8 cellular contexts compared by ENCODE assay signal in the genomic region with DNA sequence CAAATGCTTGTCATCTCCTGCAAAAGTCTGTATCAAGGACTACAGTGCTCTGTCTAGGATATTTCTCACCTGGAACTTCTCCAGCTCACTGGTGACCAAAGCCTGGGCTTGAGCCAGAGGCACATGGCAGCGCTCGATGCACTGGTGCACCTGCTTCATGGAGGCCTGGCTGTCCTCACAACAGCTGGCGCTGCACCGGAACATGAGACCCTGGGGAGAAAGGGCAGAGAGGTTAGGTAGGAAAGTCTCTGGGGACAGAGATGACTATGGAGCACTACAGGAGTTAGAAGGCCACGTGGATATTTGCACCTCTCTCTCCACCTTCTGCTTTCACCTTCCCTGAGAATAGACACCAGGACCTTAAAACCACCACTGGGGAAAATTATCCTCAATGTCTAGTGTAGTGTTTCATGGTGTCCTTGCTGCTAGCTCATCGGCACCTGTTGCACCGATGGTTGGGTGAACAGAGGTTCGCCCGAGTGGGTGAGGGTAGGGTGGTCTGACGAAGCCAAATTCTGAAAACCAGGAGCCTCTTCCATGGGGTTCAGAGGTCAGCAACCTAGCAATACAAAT. TPM values are rescaled to one million over a fixed set of nuclear protein-coding genes. Genes with fewer than 3 reads are reported as not detected.
DNase-seq lines count a peak whose midpoint lies in the region; ATAC-seq and TF ChIP-seq lines count a peak whose summit lies in the region.

No MANE protein-coding gene starts in this region.

- TSS peak; percentile 11 for BruUV-seq in MCF 10A (replicated peaks; lab: Mats Ljungman, UMichigan)

- H3K4me1 ChIP-seq in BE2C (no peaks in the 10 kb centered on the region), mucosa of stomach (ENCODE audit: control insufficient read depth, insufficient read depth, low read length) (peaks cover 3% of the 10 kb centered on the region)

- H3K27me3 Mint-ChIP-seq in MCF 10A (ENCODE audit: insufficient read depth, unreplicated experiment) = no peaks in the 10 kb centered on the region

- intact Hi-C loops in MCF 10A (cut with micrococcal nuclease) = loop anchor here (5.0 kb wide), 1 partner anchor 646 kb away; no protein-coding TSS in a partner anchor

- H3K9ac ChIP-seq in mucosa of stomach (ENCODE audit: low read length) = peak overlapping the region; percentile 88

- no peak; the same call in 1 of the 2 replicates for TF ChIP-seq CTCF in BE2C (IDR thresholded peaks at IDR 0.05; ENCODE audit: low read depth, low read length)
- TF ChIP-seq CTCF in MCF 10A (IDR thresholded peaks at IDR 0.05; ENCODE audit: unreplicated experiment) = no peak

- H3K9me3 Mint-ChIP-seq in MCF 10A (ENCODE audit: unreplicated experiment) = no peaks in the 10 kb centered on the region

- H3K9me3 ChIP-seq in BE2C = no peaks in the 10 kb centered on the region
- H3K9me3 ChIP-seq in mucosa of stomach (ENCODE audit: control insufficient read depth, low read length) = no peaks in the 10 kb centered on the region

- peaks cover 45% of the 10 kb centered on the region for H3K36me3 Mint-ChIP-seq in MCF 10A (ENCODE audit: insufficient read depth, unreplicated experiment)

- peak overlapping the region; percentile 91 for H3K4me3 Mint-ChIP-seq in MCF 10A (ENCODE audit: unreplicated experiment)

- H3K36me3 ChIP-seq in BE2C (no peaks in the 10 kb centered on the region), mucosa of stomach (ENCODE audit: control insufficient read depth, insufficient read depth, low read length) (no peaks in the 10 kb centered on the region)

- H3K4me1 Mint-ChIP-seq in MCF 10A (ENCODE audit: insufficient read depth, unreplicated experiment) = no peaks in the 10 kb centered on the region

- H3K27me3 ChIP-seq in BE2C (no peaks in the 10 kb centered on the region), mucosa of stomach (ENCODE audit: control insufficient read depth, insufficient read depth, low read length) (no peaks in the 10 kb centered on the region)

- CTCF ChIA-PET in MCF 10A (lab: Yijun Ruan, JAX) = interaction anchor here (0.6 to 7.2 kb wide), 13 partner anchors 7 to 807 kb away, joined by 3 to 170 read pairs (median 3); partner anchors contain the start of gene SNRPG

- H3K4me3 ChIP-seq in BE2C (ENCODE audit: low read depth, low read length) (peak overlapping the region; percentile 70), mucosa of stomach (ENCODE audit: low read length) (peak overlapping the region; percentile 75)

- ATAC-seq in HG03565 (IDR thresholded peaks at IDR 0.05; ENCODE audit: unreplicated experiment) (peak; percentile 20), HG03097 (IDR thresholded peaks at IDR 0.05; ENCODE audit: low FRiP score, unreplicated experiment) (no peak)

- POLR2A ChIA-PET in MCF 10A (lab: Yijun Ruan, JAX) = interaction anchor here (0.6 to 4.1 kb wide), 8 partner anchors 7 to 504 kb away, joined by 3 to 42 read pairs (median 4); partner anchors contain the start of genes SNRPG and TIA1

- H3K27ac Mint-ChIP-seq in MCF 10A (ENCODE audit: low read depth, unreplicated experiment) = peak overlapping the region; percentile 85

- DNase-seq in BE2C (no peak), MCF 10A (ENCODE audit: unreplicated experiment) (no peak), superior temporal gyrus (ENCODE audit: extremely low spot score) (no peak), NCI-H524 (lab: John Stamatoyannopoulos, UW) (no peak)
- DNase-seq in activated CD4-positive, CD25-positive, alpha-beta regulatory T cell (lab: John Stamatoyannopoulos, UW) = no peak

RNA-seq across cellular contexts. Expression of gene FAM136A, which starts 1.0 kb away (rescaled TPM):
- 35.8 TPM for polyA plus RNA-seq in BE2C (2012; ENCODE audit: insufficient read depth, insufficient read length, low read depth)
- 38.8 and 43.8 TPM in 2 replicates for total RNA-seq in MCF 10A (2022)

RNA-seq across cellular contexts. Expression of gene SNRPG, which starts 7.3 kb away (rescaled TPM):
- polyA plus RNA-seq in BE2C (2012; ENCODE audit: insufficient read depth, insufficient read length, low read depth) = 239 TPM
- 266 and 327 TPM in 2 replicates for total RNA-seq in MCF 10A (2022)

RNA-seq across cellular contexts. Expression of gene PCYOX1, which starts 42.9 kb away (rescaled TPM):
- 6.1 TPM for polyA plus RNA-seq in BE2C (2012; ENCODE audit: insufficient read depth, insufficient read length, low read depth)
- total RNA-seq in MCF 10A (2022) = 17.4 and 24.8 TPM in 2 replicates

RNA-seq across cellular contexts. Expression of gene TIA1, which starts 52.4 kb away (rescaled TPM):
- polyA plus RNA-seq in BE2C (2012; ENCODE audit: insufficient read depth, insufficient read length, low read depth) = 33.0 TPM
- 75.7 and 83.9 TPM in 2 replicates for total RNA-seq in MCF 10A (2022)
